In the genomic region with DNA sequence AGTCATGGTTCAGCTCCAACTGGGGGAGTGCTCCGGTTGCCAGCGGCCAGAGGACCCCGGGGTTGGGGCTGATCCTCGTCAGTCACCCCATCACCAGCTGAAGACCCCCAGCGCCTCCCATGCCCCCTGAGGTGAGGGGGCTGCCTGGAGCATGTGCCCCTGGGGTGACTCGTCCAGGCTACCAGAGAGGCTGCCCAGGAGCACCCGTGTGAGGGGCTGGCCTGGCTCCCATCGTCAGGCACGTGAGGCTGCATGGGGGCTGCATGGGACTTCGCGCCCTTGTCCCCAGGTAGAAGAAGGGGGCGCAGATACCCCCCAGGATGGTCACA, we compare ENCODE assay signal across 18 cellular contexts. TPM values are rescaled to one million over a fixed set of nuclear protein-coding genes. Genes with fewer than 3 reads are reported as not detected.
DNase-seq lines count a peak whose midpoint lies in the region; ATAC-seq and TF ChIP-seq lines count a peak whose summit lies in the region.
"Had no signal": no experiment of that assay in that cellular context is flagged by ENCODE, and none has a peak within 500 bp of the region (broad histone marks: within the 10 kb centered on the region; RNA-seq: fewer than 3 reads in every experiment).

No MANE protein-coding gene starts in this region.

- no peaks in the 10 kb centered on the region for H3K9me3 Mint-ChIP-seq in H9
- H3K9me3 Mint-ChIP-seq in chondrocyte (ENCODE audit: low read depth), result no peaks in the 10 kb centered on the region

- H3K4me1 Mint-ChIP-seq in H9 (peaks cover 10 to 12% of the 10 kb centered on the region in 2 experiments), chondrocyte (ENCODE audit: low read depth) (peaks cover 17% of the 10 kb centered on the region)

- H2AFZ ChIP-seq in H9 (ENCODE audit: low read length) (no peak overlapping the region), neuronal stem cell (ENCODE audit: low read length) (no peak overlapping the region)
- H2AFZ ChIP-seq: PC-9 had no signal

- H3K23ac ChIP-seq in H9 (ENCODE audit: insufficient read length, low read depth, low read length) (no peak overlapping the region), neuronal stem cell (ENCODE audit: low read depth, low read length, poor library complexity) (peak overlapping the region; percentile 43), mesendoderm (ENCODE audit: low read length) (no peak overlapping the region)

- H3K27ac ChIP-seq in BLaER1 (peak overlapping the region; percentile 51; the same call in 1 of the 2 replicates), H9 (ENCODE audit: insufficient read length, low read depth, low read length) (no peak overlapping the region), neuronal stem cell (replicated peaks; ENCODE audit: low read length) (no peak overlapping the region), mesendoderm (ENCODE audit: low read depth, low read length) (no peak overlapping the region), gastroesophageal sphincter (no peak overlapping the region)
- H3K27ac ChIP-seq: PC-9 had no signal

- H3K36me3 ChIP-seq in BLaER1 (no peaks in the 10 kb centered on the region), neuronal stem cell (replicated peaks in 1 of 2; ENCODE audit: control insufficient read depth in 2 of 2, insufficient read depth in 2 of 2, low read length in 2 of 2) (no peaks in the 10 kb centered on the region), mesendoderm (ENCODE audit: control insufficient read depth, insufficient read depth, low read length) (no peaks in the 10 kb centered on the region), gastroesophageal sphincter (no peaks in the 10 kb centered on the region)

- H4K20me1 ChIP-seq in BLaER1 (no peaks in the 10 kb centered on the region; the same call in 1 of the 2 replicates), H9 (ENCODE audit: control insufficient read depth, insufficient read depth, insufficient read length) (no peaks in the 10 kb centered on the region)

- H3K4me2 ChIP-seq in BLaER1, result peak overlapping the region; percentile 91
- no peak overlapping the region for H3K4me2 ChIP-seq in H9 (ENCODE audit: insufficient read depth, insufficient read length, low read length)
- no peak overlapping the region for H3K4me2 ChIP-seq in neuronal stem cell (ENCODE audit: insufficient read depth, low read length, poor library complexity, severe bottlenecking)
- H3K4me2 ChIP-seq in mesendoderm (ENCODE audit: low read length), result no peak overlapping the region
- H3K4me2 ChIP-seq: A549, PC-9 had no signal

- H3K9ac ChIP-seq in BLaER1 (peak overlapping the region; percentile 50; the same call in 1 of the 2 replicates), H9 (ENCODE audit: extremely low read depth, insufficient read length, low read length) (no peak overlapping the region), neuronal stem cell (ENCODE audit: low read depth, low read length, poor library complexity) (no peak overlapping the region), mesendoderm (ENCODE audit: low read length) (no peak overlapping the region)

- no peak overlapping the region for H2BK15ac ChIP-seq in H9 (ENCODE audit: low read depth, low read length)
- peak overlapping the region; percentile 100 for H2BK15ac ChIP-seq in neuronal stem cell (ENCODE audit: low read length)
- no peak overlapping the region for H2BK15ac ChIP-seq in mesendoderm (replicated peaks; ENCODE audit: low read depth)

- no peak for TF ChIP-seq CTCF in H9 (conservative IDR thresholded peaks at IDR 0.05)
- no peak for TF ChIP-seq CTCF in chondrocyte (IDR thresholded peaks at IDR 0.05)
- no peak for TF ChIP-seq CTCF in gastroesophageal sphincter (IDR thresholded peaks at IDR 0.05)

- H3K9me3 ChIP-seq in BLaER1 (no peaks in the 10 kb centered on the region), H9 (ENCODE audit: control insufficient read depth, low read depth, low read length) (no peaks in the 10 kb centered on the region), neuronal stem cell (replicated peaks in 1 of 2; ENCODE audit: control insufficient read depth in 2 of 2, insufficient read depth in 1 of 2, low read depth in 1 of 2, low read length in 2 of 2) (no peaks in the 10 kb centered on the region), gastroesophageal sphincter (no peaks in the 10 kb centered on the region)
- H3K9me3 ChIP-seq: A549 had no signal

- H2BK5ac ChIP-seq in H9 (ENCODE audit: insufficient read length, low read length), result no peak overlapping the region
- H2BK5ac ChIP-seq in neuronal stem cell (ENCODE audit: low read length), result peak overlapping the region; percentile 2
- H2BK5ac ChIP-seq in mesendoderm (ENCODE audit: low read length), result no peak overlapping the region

- H2BK20ac ChIP-seq in H9 (ENCODE audit: low read depth, low read length, poor library complexity, severe bottlenecking), result no peak overlapping the region

- H3K79me2 ChIP-seq in H9 (ENCODE audit: insufficient read depth, low read length), result no peaks in the 10 kb centered on the region
- no peaks in the 10 kb centered on the region for H3K79me2 ChIP-seq in mesendoderm (ENCODE audit: control insufficient read depth, insufficient read depth, low read length)

- no peak overlapping the region for H2AK5ac ChIP-seq in H9 (ENCODE audit: insufficient read length, low read length)
- H2AK5ac ChIP-seq in neuronal stem cell (ENCODE audit: low read depth, low read length), result peak overlapping the region; percentile 100
- H2AK5ac ChIP-seq in mesendoderm (ENCODE audit: low read length), result no peak overlapping the region

- H3K4ac ChIP-seq in H9 (ENCODE audit: low read depth, low read length) (no peak overlapping the region), neuronal stem cell (ENCODE audit: low read length) (no peak overlapping the region), mesendoderm (ENCODE audit: low read depth, low read length) (no peak overlapping the region)

- H3K27ac Mint-ChIP-seq in H9 (no peak overlapping the region), chondrocyte (ENCODE audit: unreplicated experiment) (peak overlapping the region; percentile 15)

- H3K79me1 ChIP-seq in H9 (ENCODE audit: insufficient read depth, low read depth, low read length, poor library complexity, severe bottlenecking) (no peaks in the 10 kb centered on the region), neuronal stem cell (ENCODE audit: low read depth, low read length) (peaks cover 2% of the 10 kb centered on the region), mesendoderm (ENCODE audit: low read length) (no peaks in the 10 kb centered on the region)

- peak overlapping the region; percentile 35 for H3K14ac ChIP-seq in H9 (ENCODE audit: insufficient read depth, low read length)
- H3K14ac ChIP-seq in neuronal stem cell (ENCODE audit: low read length), result peak overlapping the region; percentile 56

- H2BK12ac ChIP-seq in H9 (ENCODE audit: insufficient read length, low read depth, low read length) (no peak overlapping the region), neuronal stem cell (ENCODE audit: low read length) (peak overlapping the region; percentile 99)

- H3K4me1 ChIP-seq in BLaER1 (peaks cover 73% of the 10 kb centered on the region), H9 (ENCODE audit: insufficient read depth, low read length) (no peaks in the 10 kb centered on the region; the same call in 1 of the 2 replicates), neuronal stem cell (ENCODE audit: control insufficient read depth in 2 of 2, insufficient read depth in 1 of 2, low read depth in 1 of 2, low read length in 2 of 2) (peaks cover 11 to 53% of the 10 kb centered on the region in 2 donors), mesendoderm (ENCODE audit: control insufficient read depth, low read depth, low read length) (no peaks in the 10 kb centered on the region), gastroesophageal sphincter (peaks cover 0 to 29% (median 0%) of the 10 kb centered on the region in 3 donors)
- H3K4me1 ChIP-seq: A549 had no signal

- H3K4me3 Mint-ChIP-seq in H9 (no peak overlapping the region; a peak in 1 of 5 replicates), chondrocyte (ENCODE audit: unreplicated experiment) (no peak overlapping the region)

- no peak overlapping the region for H4K8ac ChIP-seq in H9 (replicated peaks; ENCODE audit: insufficient read length, low read depth, low read length)
- H4K8ac ChIP-seq in neuronal stem cell (ENCODE audit: low read depth, low read length), result no peak overlapping the region
- H4K8ac ChIP-seq in mesendoderm (ENCODE audit: low read depth, low read length), result no peak overlapping the region

- ATAC-seq in HG03342 (IDR thresholded peaks at IDR 0.05; ENCODE audit: unreplicated experiment) (no peak), gastroesophageal sphincter (no peak)

- H3K4me3 ChIP-seq in BLaER1 (no peak overlapping the region), neuronal stem cell (ENCODE audit: low read length in 2 of 2) (no peak overlapping the region), mesendoderm (ENCODE audit: low read length) (no peak overlapping the region), gastroesophageal sphincter (no peak overlapping the region)
- H3K4me3 ChIP-seq: A549, PC-9 had no signal

- H3T11ph ChIP-seq in H9 (ENCODE audit: low read length), result no peak overlapping the region

- H4K91ac ChIP-seq in H9 (ENCODE audit: insufficient read length, low read depth, low read length), result no peak overlapping the region
- H4K91ac ChIP-seq in neuronal stem cell (ENCODE audit: low read depth, low read length, poor library complexity), result no peak overlapping the region

- H3K56ac ChIP-seq in H9 (ENCODE audit: insufficient read length, low read depth, low read length) (no peak overlapping the region), mesendoderm (ENCODE audit: low read length) (no peak overlapping the region)

- H2BK120ac ChIP-seq in H9 (ENCODE audit: low read depth, low read length, poor library complexity, severe bottlenecking) (no peak overlapping the region), neuronal stem cell (ENCODE audit: low read depth, low read length) (peak overlapping the region; percentile 87), mesendoderm (ENCODE audit: low read depth, low read length) (no peak overlapping the region)

- WGBS in H9 (ENCODE audit: extremely low coverage, insufficient read length, low lambda C conversion rate), result no CpG with 5 or more reads among the region's 12 CpGs
- WGBS in neuronal stem cell (ENCODE audit: extremely low coverage in 2 of 2, insufficient read length in 2 of 2, insufficient replicate concordance in 1 of 2), 2 donors, result no CpG with 5 or more reads among the region's 12 CpGs
- no CpG with 5 or more reads among the region's 12 CpGs for WGBS in mesendoderm (ENCODE audit: extremely low coverage, insufficient coverage, low lambda C conversion rate)
- no CpG with 5 or more reads among the region's 12 CpGs for WGBS in gastroesophageal sphincter (ENCODE audit: low coverage in 1 of 2), 2 donors

- TF ChIP-seq EP300 in gastroesophageal sphincter (IDR thresholded peaks at IDR 0.05), result no peak

- H3K27me3 ChIP-seq in BLaER1, result peaks cover 9% of the 10 kb centered on the region; the same call in 1 of the 2 replicates
- H3K27me3 ChIP-seq in H9 (ENCODE audit: insufficient read depth, low read length), result no peaks in the 10 kb centered on the region
- peaks cover 0 to 2% (median 0%) of the 10 kb centered on the region in 3 experiments for H3K27me3 ChIP-seq in neuronal stem cell (ENCODE audit: control insufficient read depth in 3 of 3, insufficient read depth in 3 of 3, low read depth in 1 of 3, low read length in 3 of 3)
- H3K27me3 ChIP-seq in mesendoderm (ENCODE audit: insufficient read depth, low read length, poor library complexity), result no peaks in the 10 kb centered on the region
- H3K27me3 ChIP-seq in gastroesophageal sphincter, result no peaks in the 10 kb centered on the region

- H3K27me3 Mint-ChIP-seq in H9 (ENCODE audit: low read depth), result peaks cover 6% of the 10 kb centered on the region
- no peaks in the 10 kb centered on the region for H3K27me3 Mint-ChIP-seq in chondrocyte (ENCODE audit: low read depth)

- no peak for TF ChIP-seq POLR2A in gastroesophageal sphincter (IDR thresholded peaks at IDR 0.05)

- no peak for DNase-seq in H9
- DNase-seq in chondrocyte (ENCODE audit: low spot score), result no peak
- no peak for DNase-seq in neuronal stem cell (ENCODE audit: low spot score)
- no peak for DNase-seq in mesendoderm
- DNase-seq in SKM-1 treated with dmso at 0.1 percent for 144 hours (lab: John Stamatoyannopoulos, UW; ENCODE audit: unreplicated experiment), result no peak
- DNase-seq: COR-L47, DMS153, H7, KG1, NCI-H146, NCI-H2081, NCI-H510A, NCI-H82, PC-9 had no signal

- H4K5ac ChIP-seq in H9 (ENCODE audit: insufficient read length, low read depth, low read length) (no peak overlapping the region), mesendoderm (ENCODE audit: low read length) (no peak overlapping the region)

- H3K23me2 ChIP-seq in H9 (ENCODE audit: insufficient read length, low read depth, low read length, poor library complexity, severe bottlenecking), result no peaks in the 10 kb centered on the region

- H3K18ac ChIP-seq in H9 (ENCODE audit: insufficient read length, low read depth, low read length), result no peak overlapping the region
- peak overlapping the region; percentile 80 for H3K18ac ChIP-seq in neuronal stem cell (ENCODE audit: low read length)
- H3K18ac ChIP-seq in mesendoderm (ENCODE audit: low read length), result no peak overlapping the region

- H3K36me3 Mint-ChIP-seq in H9 (ENCODE audit: insufficient read depth in 1 of 3, low read depth in 3 of 3), result no peaks in the 10 kb centered on the region
- H3K36me3 Mint-ChIP-seq in chondrocyte (ENCODE audit: low read depth), result no peaks in the 10 kb centered on the region

RNA-seq across cellular contexts. Expression of gene EGFL7, which starts 46.4 kb away (rescaled TPM):
- total RNA-seq in H9 (2021) (37.7 and 38.0 TPM in 2 replicates), chondrocyte (5.4 to 7.8 TPM (median 7.0 TPM) in 3 replicates), gastroesophageal sphincter (10 to 100 TPM; 38.8 to 81.0 (median 56.4) TPM)
- polyA plus RNA-seq in neuronal stem cell (2013, experiment 1 of 2), result 33.1 TPM
- polyA plus RNA-seq in neuronal stem cell (2013, experiment 2 of 2), result 32.0 TPM
- polyA plus RNA-seq in mesendoderm (2013, experiment 1 of 2), result 14.0 TPM
- 13.6 TPM for polyA plus RNA-seq in mesendoderm (2013, experiment 2 of 2)
